13 cellular contexts compared by ENCODE assay signal in genomic region chr6:45625191-45625664, GRCh38.
DNase-seq lines count a peak whose midpoint lies in the region; TF ChIP-seq lines count a peak whose summit lies in the region.
"Had no signal": no experiment of that assay in that cellular context is flagged by ENCODE, and none has a peak within 500 bp of the region (broad histone marks: within the 10 kb centered on the region; RNA-seq: fewer than 3 reads in every experiment).

No MANE protein-coding gene starts in this region.

- H3K4me3 ChIP-seq in fibroblast of the aortic adventitia (ENCODE audit: low read depth, low read length): no peak overlapping the region
- H3K4me3 ChIP-seq in left ventricle myocardium inferior: no peak overlapping the region
- H3K4me3 ChIP-seq: SK-N-MC had no signal

- H3K27ac ChIP-seq in left ventricle myocardium inferior (replicated peaks): no peak overlapping the region
- H3K27ac ChIP-seq: SK-N-MC had no signal

- no peaks in the 10 kb centered on the region for H3K4me1 ChIP-seq in left ventricle myocardium inferior

- DNase-seq in stimulated activated CD4-positive, alpha-beta T cell treated with anti-CD3 and anti-CD28 coated beads, Interleukin-4, amount 100 ng/mL, for 24 hours: peak; percentile 39
- no peak for DNase-seq in stimulated activated CD4-positive, alpha-beta T cell treated with anti-CD3 and anti-CD28 coated beads, Interleukin-2, amount 100 ng/mL, for 24 hours
- DNase-seq in activated T-cell treated with anti-CD3 and anti-CD28 coated beads, Interleukin-2, amount 50 U/mL, for 48 hours: peak; percentile 60 to 62
- DNase-seq in fibroblast of the aortic adventitia (ENCODE audit: low read depth) (peak; percentile 80), DMS 273 (lab: John Stamatoyannopoulos, UW; ENCODE audit: unreplicated experiment) (no peak), left ventricle myocardium inferior (no peak), HuH-7.5 (ENCODE audit: low spot score) (no peak), CD14-positive monocyte (ENCODE audit: low spot score) (no peak)
- DNase-seq: CD4-positive, CD25-positive, alpha-beta regulatory T cell; H9; NCI-H524 treated with DMSO at 0.1 percent for 48 hours; stimulated activated naive CD4-positive, alpha-beta T cell had no signal

- no peak for TF ChIP-seq CTCF in fibroblast of the aortic adventitia (IDR thresholded peaks at IDR 0.05; ENCODE audit: insufficient read depth, low read length)
- no peak for TF ChIP-seq CTCF in left ventricle myocardium inferior (IDR thresholded peaks at IDR 0.05; ENCODE audit: borderline replicate concordance)
- no peak for TF ChIP-seq CTCF in CD14-positive monocyte (IDR thresholded peaks at IDR 0.05)

- no peaks in the 10 kb centered on the region for H3K27me3 ChIP-seq in left ventricle myocardium inferior (ENCODE audit: low read depth)

- intact Hi-C loops in left ventricle myocardium inferior (cut with micrococcal nuclease): no loop called here
- intact Hi-C loops in CD14-positive monocyte (cut with micrococcal nuclease): no loop called here

- H3K36me3 ChIP-seq in left ventricle myocardium inferior: no peaks in the 10 kb centered on the region

- H3K9me3 ChIP-seq in left ventricle myocardium inferior (replicated peaks): no peaks in the 10 kb centered on the region

- H3K27ac Mint-ChIP-seq in CD14-positive monocyte: no peak overlapping the region
- H3K27ac Mint-ChIP-seq: CD4-positive, CD25-positive, alpha-beta regulatory T cell; H9 had no signal

- no peak overlapping the region for H3K4me3 Mint-ChIP-seq in CD14-positive monocyte
- H3K4me3 Mint-ChIP-seq: CD4-positive, CD25-positive, alpha-beta regulatory T cell; H9 had no signal

- peaks cover 0 to 3% (median 0%) of the 10 kb centered on the region in 7 donors for H3K9me3 Mint-ChIP-seq in CD14-positive monocyte
- H3K9me3 Mint-ChIP-seq: H9 had no signal

- H3K36me3 Mint-ChIP-seq in CD14-positive monocyte: no peaks in the 10 kb centered on the region
- H3K36me3 Mint-ChIP-seq: CD4-positive, CD25-positive, alpha-beta regulatory T cell had no signal

- H3K27me3 Mint-ChIP-seq in CD14-positive monocyte (ENCODE audit: low read depth in 3 of 3): peaks cover 0 to 2% (median 0%) of the 10 kb centered on the region in 3 donors
- H3K27me3 Mint-ChIP-seq: CD4-positive, CD25-positive, alpha-beta regulatory T cell had no signal

- no peaks in the 10 kb centered on the region for H3K4me1 Mint-ChIP-seq in CD14-positive monocyte

Comparison
In these comparisons a context has a peak if more than half of its experiments do, and no peak if none do; other contexts are left out.
1. DNase-seq: peak in stimulated activated CD4-positive, alpha-beta T cell treated with anti-CD3 and anti-CD28 coated beads, Interleukin-4, amount 100 ng/mL, for 24 hours (single experiment), activated T-cell treated with anti-CD3 and anti-CD28 coated beads, Interleukin-2, amount 50 U/mL, for 48 hours (2 of 2) and fibroblast of the aortic adventitia (single experiment); none in stimulated activated CD4-positive, alpha-beta T cell treated with anti-CD3 and anti-CD28 coated beads, Interleukin-2, amount 100 ng/mL, for 24 hours (0 of 2), DMS 273 (single experiment), left ventricle myocardium inferior (single experiment), HuH-7.5 (single experiment) and CD14-positive monocyte (single experiment).